ENCODE assay signal across 19 cellular contexts in the genomic region with DNA sequence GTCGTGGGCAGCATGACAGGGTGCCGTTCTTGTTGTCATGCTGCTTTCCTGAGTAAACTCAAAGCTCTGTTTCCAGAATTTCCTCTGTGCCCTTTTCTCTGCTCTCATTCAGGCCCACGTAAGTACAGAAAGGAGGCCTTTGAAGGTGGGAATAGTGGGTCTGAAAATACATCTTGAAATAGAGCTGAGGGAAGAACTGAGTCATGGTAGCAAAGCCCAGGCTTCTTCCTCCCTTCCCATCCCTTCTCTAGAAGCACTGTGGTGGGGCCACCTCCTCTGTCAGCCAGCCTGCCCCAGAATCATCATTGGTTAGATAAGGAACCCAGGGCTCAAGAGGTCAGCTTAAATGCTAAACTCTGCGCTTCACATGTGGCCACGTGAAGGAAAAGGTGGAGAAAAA. TPM values are rescaled to one million over a fixed set of nuclear protein-coding genes. Genes with fewer than 3 reads are reported as not detected.
DNase-seq lines count a peak whose midpoint lies in the region; ATAC-seq, FAIRE-seq and TF ChIP-seq lines count a peak whose summit lies in the region.
"Had no signal": no experiment of that assay in that cellular context is flagged by ENCODE, and none has a peak within 500 bp of the region (broad histone marks: within the 10 kb centered on the region; RNA-seq: fewer than 3 reads in every experiment).

No MANE protein-coding gene starts in this region.

- no peak overlapping the region for H3K4me2 ChIP-seq in HepG2 (ENCODE audit: low read depth, low read length)

- in situ Hi-C loops in brain microvascular endothelial cell (cut with HindIII; ENCODE audit: low pct_ligation_motif_present, low sequenced_read_pairs) (loop anchor here (25.0 kb wide), 2 partner anchors 110 to 210 kb away; partner anchors contain the start of genes GFOD2, RANBP10 and TSNAXIP1), HepG2 (cut with HindIII; ENCODE audit: extremely low pct_ligation_motif_present, low pct_unique_long_range_greater_than_20kb) (no loop called here)

- no peaks in the 10 kb centered on the region for H4K20me1 ChIP-seq in HepG2 (ENCODE audit: insufficient read depth, low read length)

- no peak for TF ChIP-seq EP300 in HepG2 (IDR thresholded peaks at IDR 0.05; ENCODE audit: low read depth in 2 of 2, low read length in 2 of 2)
- no peak for TF ChIP-seq EP300 in HepG2 (CRISPR knock-in tag; IDR thresholded peaks at IDR 0.05; ENCODE audit: borderline replicate concordance)

- no peaks in the 10 kb centered on the region for H3K79me2 ChIP-seq in HepG2 (ENCODE audit: insufficient read depth, low read length)

- 95% methylated on average over 5 of the region's 5 CpGs for WGBS in HepG2 (ENCODE audit: low lambda C conversion rate)

- no peaks in the 10 kb centered on the region for H3K9me3 ChIP-seq in HepG2 (ENCODE audit: low read length)
- H3K9me3 ChIP-seq: heart left ventricle, Peyer's patch, sigmoid colon had no signal

- no peak overlapping the region for H2AFZ ChIP-seq in HepG2 (ENCODE audit: low read length)

- intact Hi-C loops in HepG2 (cut with micrococcal nuclease; ENCODE audit: unreplicated experiment), result no loop called here

- H3K9me3 Mint-ChIP-seq in activated T-cell treated with anti-CD3 and anti-CD28 coated beads, Interleukin-2, amount 50 U/mL, for 24 hours, result no peaks in the 10 kb centered on the region
- H3K9me3 Mint-ChIP-seq in activated CD8-positive, alpha-beta T cell treated with anti-CD3 and anti-CD28 coated beads, Interleukin-2, amount 10 ng/mL, durations not matched to agents 7 days and 5 days (ENCODE audit: insufficient read depth), result no peaks in the 10 kb centered on the region

- DNase-seq in activated T-cell treated with anti-CD3 and anti-CD28 coated beads, Interleukin-2, amount 50 U/mL, for 24 hours, result no peak
- DNase-seq in activated T-cell treated with anti-CD3 and anti-CD28 coated beads, Interleukin-2, amount 50 U/mL, for 48 hours, result no peak
- no peak for DNase-seq in activated CD8-positive, alpha-beta T cell treated with anti-CD3 and anti-CD28 coated beads, Interleukin-2, amount 10 ng/mL, durations not matched to agents 7 days and 5 days
- DNase-seq in substantia nigra (lab: John Stamatoyannopoulos, UW) (no peak), brain microvascular endothelial cell (no peak), HepG2 (ENCODE audit: low spot score) (no peak), ecto neural progenitor cell (ENCODE audit: low spot score) (no peak)
- DNase-seq: H7; heart left ventricle; NCI-H748 treated with DMSO at 0.1 percent for 48 hours; Peyer's patch; sigmoid colon; stimulated activated CD4-positive, alpha-beta T cell treated with anti-CD3 and anti-CD28 coated beads, Interleukin-4, amount 100 ng/mL, for 24 hours; WERI-Rb-1 had no signal

- H3K4me3 ChIP-seq in brain microvascular endothelial cell (ENCODE audit: low read depth, low read length) (no peak overlapping the region), HepG2 (replicated peaks in 1 of 3; ENCODE audit: insufficient read depth in 1 of 3, low read depth in 2 of 3, low read length in 3 of 3) (no peak overlapping the region)
- H3K4me3 ChIP-seq: heart left ventricle, Peyer's patch, sigmoid colon had no signal

- TF ChIP-seq CTCF in brain microvascular endothelial cell (IDR thresholded peaks at IDR 0.05; ENCODE audit: low read depth, low read length, missing control alignments) (no peak), HepG2 (CRISPR knock-in tag; IDR thresholded peaks at IDR 0.05) (no peak)

- H3K9ac ChIP-seq in HepG2 (ENCODE audit: insufficient read depth, low read depth, low read length), result no peak overlapping the region

- H3K27ac ChIP-seq in layer of hippocampus (ENCODE audit: low read depth, low read length) (peak overlapping the region; percentile 32), substantia nigra (ENCODE audit: low read depth, low read length, poor library complexity, severe bottlenecking) (peak overlapping the region; percentile 46), brain microvascular endothelial cell (no peak overlapping the region), HepG2 (ENCODE audit: extremely low read length, insufficient read depth, low read length) (no peak overlapping the region)
- H3K27ac ChIP-seq: Peyer's patch, sigmoid colon, WERI-Rb-1 had no signal

- BruUV-seq in HepG2 (replicated peaks; lab: Mats Ljungman, UMichigan), result no TSS peak

- no peak for TF ChIP-seq POLR2A in HepG2 (IDR thresholded peaks at IDR 0.05; ENCODE audit: insufficient read depth in 1 of 2, low read depth in 2 of 2, low read length in 2 of 2)

- no peaks in the 10 kb centered on the region for H3K36me3 ChIP-seq in brain microvascular endothelial cell (replicated peaks)
- peaks cover 24% of the 10 kb centered on the region in 2 experiments for H3K36me3 ChIP-seq in HepG2 (replicated peaks in 1 of 2; ENCODE audit: control insufficient read depth in 1 of 2, insufficient read depth in 2 of 2, low read length in 2 of 2)

- ATAC-seq in activated CD8-positive, alpha-beta T cell treated with anti-CD3 and anti-CD28 coated beads, Interleukin-2, amount 10 ng/mL, durations not matched to agents 7 days and 5 days, result no peak
- ATAC-seq in HepG2, result no peak

- H3K4me1 ChIP-seq in HepG2 (ENCODE audit: insufficient read depth, low read length), result peaks cover 7% of the 10 kb centered on the region; the same call in 1 of the 2 replicates

- H3K4me3 Mint-ChIP-seq in activated T-cell treated with anti-CD3 and anti-CD28 coated beads, Interleukin-2, amount 50 U/mL, for 24 hours, result peak overlapping the region; percentile 11
- no peak overlapping the region for H3K4me3 Mint-ChIP-seq in activated CD8-positive, alpha-beta T cell treated with anti-CD3 and anti-CD28 coated beads, Interleukin-2, amount 10 ng/mL, durations not matched to agents 7 days and 5 days

- CTCF ChIA-PET in activated CD8-positive, alpha-beta T cell treated with anti-CD3 and anti-CD28 coated beads, Interleukin-2, amount 10 ng/mL, durations not matched to agents 7 days and 5 days (lab: Charles Lee), result interaction anchor here (1.0 to 2.6 kb wide), 5 partner anchors 12 to 401 kb away, joined by 3 to 13 read pairs (median 4); no protein-coding TSS in a partner anchor
- CTCF ChIA-PET in HepG2 (lab: Yijun Ruan, JAX; ENCODE audit: low intra/inter-chr PET ratio, low total read pairs), result no interaction called here

- no peaks in the 10 kb centered on the region for H3K27me3 Mint-ChIP-seq in activated T-cell treated with anti-CD3 and anti-CD28 coated beads, Interleukin-2, amount 50 U/mL, for 24 hours
- no peaks in the 10 kb centered on the region for H3K27me3 Mint-ChIP-seq in activated CD8-positive, alpha-beta T cell treated with anti-CD3 and anti-CD28 coated beads, Interleukin-2, amount 10 ng/mL, durations not matched to agents 7 days and 5 days (ENCODE audit: low read depth)

- no peaks in the 10 kb centered on the region for H3K27me3 ChIP-seq in layer of hippocampus (ENCODE audit: control insufficient read depth, insufficient read depth, low read length)
- H3K27me3 ChIP-seq in brain microvascular endothelial cell (replicated peaks), result no peaks in the 10 kb centered on the region
- no peaks in the 10 kb centered on the region for H3K27me3 ChIP-seq in HepG2 (ENCODE audit: control insufficient read depth in 1 of 2, insufficient read depth in 2 of 2, low read length in 2 of 2)
- H3K27me3 ChIP-seq: heart left ventricle, Peyer's patch, sigmoid colon had no signal

- H3K4me1 Mint-ChIP-seq in activated T-cell treated with anti-CD3 and anti-CD28 coated beads, Interleukin-2, amount 50 U/mL, for 24 hours (ENCODE audit: low read depth), result peaks cover 38% of the 10 kb centered on the region
- H3K4me1 Mint-ChIP-seq in activated CD8-positive, alpha-beta T cell treated with anti-CD3 and anti-CD28 coated beads, Interleukin-2, amount 10 ng/mL, durations not matched to agents 7 days and 5 days (ENCODE audit: low read depth), result peaks cover 19% of the 10 kb centered on the region

- no peak for FAIRE-seq in HepG2 (lab: Jason Lieb, UNC)
- FAIRE-seq: GM12891 had no signal

- peaks cover 23% of the 10 kb centered on the region for H3K36me3 Mint-ChIP-seq in activated T-cell treated with anti-CD3 and anti-CD28 coated beads, Interleukin-2, amount 50 U/mL, for 24 hours (ENCODE audit: low read depth)
- no peaks in the 10 kb centered on the region for H3K36me3 Mint-ChIP-seq in activated CD8-positive, alpha-beta T cell treated with anti-CD3 and anti-CD28 coated beads, Interleukin-2, amount 10 ng/mL, durations not matched to agents 7 days and 5 days (ENCODE audit: low read depth)

- H3K27ac Mint-ChIP-seq in activated T-cell treated with anti-CD3 and anti-CD28 coated beads, Interleukin-2, amount 50 U/mL, for 24 hours, result peak overlapping the region; percentile 91
- peak overlapping the region; percentile 44 for H3K27ac Mint-ChIP-seq in activated CD8-positive, alpha-beta T cell treated with anti-CD3 and anti-CD28 coated beads, Interleukin-2, amount 10 ng/mL, durations not matched to agents 7 days and 5 days

- TF ChIP-seq RAD21 in HepG2 (CRISPR knock-in tag; IDR thresholded peaks at IDR 0.05), result no peak

- POLR2A ChIA-PET in activated CD8-positive, alpha-beta T cell treated with anti-CD3 and anti-CD28 coated beads, Interleukin-2, amount 10 ng/mL, durations not matched to agents 7 days and 5 days (lab: Charles Lee), result interaction anchor here (1.2 to 4.6 kb wide), 2 partner anchors 9 to 14 kb away, joined by 3 to 19 read pairs; partner anchors contain the start of genes CTRL and PSMB10
- POLR2A ChIA-PET in HepG2 (lab: Yijun Ruan, JAX), result no interaction called here

RNA-seq across cellular contexts. Expression of gene CTRL, which starts 9.4 kb away (rescaled TPM):
- 1 to 10 TPM; 5.5 TPM for total RNA-seq in activated CD8-positive, alpha-beta T cell treated with anti-CD3 and anti-CD28 coated beads, Interleukin-2, amount 10 ng/mL, durations not matched to agents 7 days and 5 days
- 1.1 and 2.7 TPM in 2 replicates for total RNA-seq in HepG2 (2016; rRNA removed; fragmentation: Illumina TruSeq; extraction: Trizol)
- 1.7 and 2.0 TPM in 2 replicates for total RNA-seq in HepG2 (2016; cell fraction: cytosol; rRNA removed; fragmentation: Illumina TruSeq; extraction: Trizol; ENCODE audit: low read depth)
- 1.9 and 2.5 TPM in 2 replicates for total RNA-seq in HepG2 (2016; cell fraction: insoluble cytoplasmic fraction; rRNA removed; fragmentation: Illumina TruSeq; extraction: Trizol)
- 2.8 and 4.0 TPM in 2 replicates for total RNA-seq in HepG2 (2016; cell fraction: membrane; rRNA removed; fragmentation: Illumina TruSeq; extraction: Trizol)
- 2.4 and 3.4 TPM in 2 replicates for total RNA-seq in HepG2 (2016; cell fraction: nucleus; rRNA removed; fragmentation: Illumina TruSeq; extraction: Trizol)
- 1.7 and 1.9 TPM in 2 replicates for polyA plus RNA-seq in HepG2 (2011; rRNA removed)
- polyA plus RNA-seq in HepG2 (2011; cell fraction: cytosol; rRNA removed), result 0.82 and 1.1 TPM in 2 replicates
- polyA plus RNA-seq in HepG2 (2011; cell fraction: nucleus; rRNA removed), result 8.1 and 10.3 TPM in 2 replicates
- polyA plus RNA-seq in HepG2 (2012), result 0.86 and 2.7 TPM in 2 replicates
- polyA plus RNA-seq in HepG2 (2016; cell fraction: cytosol; fragmentation: Illumina TruSeq; extraction: Trizol; ENCODE audit: low read depth), result 2.1 and 2.2 TPM in 2 replicates
- 0.96 and 3.6 TPM in 2 replicates for polyA plus RNA-seq in HepG2 (2016; cell fraction: insoluble cytoplasmic fraction; fragmentation: Illumina TruSeq; extraction: Trizol; ENCODE audit: low read depth)
- polyA plus RNA-seq in HepG2 (2016; cell fraction: membrane; fragmentation: Illumina TruSeq; extraction: Trizol; ENCODE audit: low read depth), result 1.7 and 2.4 TPM in 2 replicates
- polyA plus RNA-seq in HepG2 (2016; cell fraction: nucleus; fragmentation: Illumina TruSeq; extraction: Trizol; ENCODE audit: insufficient read depth, low read depth), result 6.3 and 7.8 TPM in 2 replicates
- 1.8 and 2.2 TPM in 2 replicates for polyA minus RNA-seq in HepG2 (2011; rRNA and poly(A)+ RNA removed; ENCODE audit: low replicate concordance)
- polyA minus RNA-seq in HepG2 (2011; cell fraction: cytosol; rRNA and poly(A)+ RNA removed), result not detected in 2 replicates
- polyA minus RNA-seq in HepG2 (2011; cell fraction: nucleus; rRNA and poly(A)+ RNA removed), result 0.90 and 2.0 TPM in 2 replicates
- total RNA-seq: G401, urinary bladder had no signal

RNA-seq across cellular contexts. Expression of gene PSMB10, which starts 14.4 kb away (rescaled TPM):
- total RNA-seq in activated CD8-positive, alpha-beta T cell treated with anti-CD3 and anti-CD28 coated beads, Interleukin-2, amount 10 ng/mL, durations not matched to agents 7 days and 5 days, result 100 to 1,000 TPM; 257 to 275 TPM
- total RNA-seq in HepG2 (2016; rRNA removed; fragmentation: Illumina TruSeq; extraction: Trizol), result 65.9 and 71.3 TPM in 2 replicates
- 135 and 146 TPM in 2 replicates for total RNA-seq in HepG2 (2016; cell fraction: cytosol; rRNA removed; fragmentation: Illumina TruSeq; extraction: Trizol; ENCODE audit: low read depth)
- total RNA-seq in HepG2 (2016; cell fraction: insoluble cytoplasmic fraction; rRNA removed; fragmentation: Illumina TruSeq; extraction: Trizol), result 68.9 and 72.1 TPM in 2 replicates
- total RNA-seq in HepG2 (2016; cell fraction: membrane; rRNA removed; fragmentation: Illumina TruSeq; extraction: Trizol), result 107 and 122 TPM in 2 replicates
- total RNA-seq in HepG2 (2016; cell fraction: nucleus; rRNA removed; fragmentation: Illumina TruSeq; extraction: Trizol), result 28.4 and 28.5 TPM in 2 replicates
- 12.7 and 17.8 TPM in 2 replicates for polyA plus RNA-seq in HepG2 (2011; rRNA removed)
- polyA plus RNA-seq in HepG2 (2011; cell fraction: cytosol; rRNA removed), result 15.3 and 32.0 TPM in 2 replicates
- polyA plus RNA-seq in HepG2 (2011; cell fraction: nucleus; rRNA removed), result 23.8 and 27.0 TPM in 2 replicates
- polyA plus RNA-seq in HepG2 (2012), result 20.6 and 20.8 TPM in 2 replicates
- 128 and 158 TPM in 2 replicates for polyA plus RNA-seq in HepG2 (2016; cell fraction: cytosol; fragmentation: Illumina TruSeq; extraction: Trizol; ENCODE audit: low read depth)
- 65.0 and 66.8 TPM in 2 replicates for polyA plus RNA-seq in HepG2 (2016; cell fraction: insoluble cytoplasmic fraction; fragmentation: Illumina TruSeq; extraction: Trizol; ENCODE audit: low read depth)
- 86.7 and 90.6 TPM in 2 replicates for polyA plus RNA-seq in HepG2 (2016; cell fraction: membrane; fragmentation: Illumina TruSeq; extraction: Trizol; ENCODE audit: low read depth)
- polyA plus RNA-seq in HepG2 (2016; cell fraction: nucleus; fragmentation: Illumina TruSeq; extraction: Trizol; ENCODE audit: insufficient read depth, low read depth), result 32.5 and 33.1 TPM in 2 replicates
- 16.1 and 17.6 TPM in 2 replicates for polyA minus RNA-seq in HepG2 (2011; rRNA and poly(A)+ RNA removed; ENCODE audit: low replicate concordance)
- 5.4 and 12.7 TPM in 2 replicates for polyA minus RNA-seq in HepG2 (2011; cell fraction: cytosol; rRNA and poly(A)+ RNA removed)
- polyA minus RNA-seq in HepG2 (2011; cell fraction: nucleus; rRNA and poly(A)+ RNA removed), result 7.2 and 9.8 TPM in 2 replicates

RNA-seq across cellular contexts. Expression of gene LCAT, which starts 21.7 kb away (rescaled TPM):
- total RNA-seq in activated CD8-positive, alpha-beta T cell treated with anti-CD3 and anti-CD28 coated beads, Interleukin-2, amount 10 ng/mL, durations not matched to agents 7 days and 5 days, result 10 to 100 TPM; 22.4 to 23.1 TPM
- 13.2 and 36.1 TPM in 2 replicates for total RNA-seq in HepG2 (2016; rRNA removed; fragmentation: Illumina TruSeq; extraction: Trizol)
- 21.4 and 35.2 TPM in 2 replicates for total RNA-seq in HepG2 (2016; cell fraction: cytosol; rRNA removed; fragmentation: Illumina TruSeq; extraction: Trizol; ENCODE audit: low read depth)
- total RNA-seq in HepG2 (2016; cell fraction: insoluble cytoplasmic fraction; rRNA removed; fragmentation: Illumina TruSeq; extraction: Trizol), result 15.3 and 43.4 TPM in 2 replicates
- total RNA-seq in HepG2 (2016; cell fraction: membrane; rRNA removed; fragmentation: Illumina TruSeq; extraction: Trizol), result 28.1 and 30.3 TPM in 2 replicates
- total RNA-seq in HepG2 (2016; cell fraction: nucleus; rRNA removed; fragmentation: Illumina TruSeq; extraction: Trizol), result 38.4 and 54.9 TPM in 2 replicates
- 38.9 and 46.0 TPM in 2 replicates for polyA plus RNA-seq in HepG2 (2011; rRNA removed)
- 19.5 and 23.4 TPM in 2 replicates for polyA plus RNA-seq in HepG2 (2011; cell fraction: cytosol; rRNA removed)
- 217 and 291 TPM in 2 replicates for polyA plus RNA-seq in HepG2 (2011; cell fraction: nucleus; rRNA removed)
- polyA plus RNA-seq in HepG2 (2012), result 56.2 and 59.4 TPM in 2 replicates
- 28.0 and 29.1 TPM in 2 replicates for polyA plus RNA-seq in HepG2 (2016; cell fraction: cytosol; fragmentation: Illumina TruSeq; extraction: Trizol; ENCODE audit: low read depth)
- polyA plus RNA-seq in HepG2 (2016; cell fraction: insoluble cytoplasmic fraction; fragmentation: Illumina TruSeq; extraction: Trizol; ENCODE audit: low read depth), result 16.8 and 22.2 TPM in 2 replicates
- polyA plus RNA-seq in HepG2 (2016; cell fraction: membrane; fragmentation: Illumina TruSeq; extraction: Trizol; ENCODE audit: low read depth), result 27.6 and 33.3 TPM in 2 replicates
- polyA plus RNA-seq in HepG2 (2016; cell fraction: nucleus; fragmentation: Illumina TruSeq; extraction: Trizol; ENCODE audit: insufficient read depth, low read depth), result 213 and 231 TPM in 2 replicates
- polyA minus RNA-seq in HepG2 (2011; rRNA and poly(A)+ RNA removed; ENCODE audit: low replicate concordance), result 3.9 and 39.1 TPM in 2 replicates
- 12.8 and 12.9 TPM in 2 replicates for polyA minus RNA-seq in HepG2 (2011; cell fraction: cytosol; rRNA and poly(A)+ RNA removed)
- polyA minus RNA-seq in HepG2 (2011; cell fraction: nucleus; rRNA and poly(A)+ RNA removed), result 24.2 and 31.6 TPM in 2 replicates

RNA-seq across cellular contexts. Expression of gene PSKH1, which starts 29.2 kb away (rescaled TPM):
- 10 to 100 TPM; 20.0 to 22.8 TPM for total RNA-seq in activated CD8-positive, alpha-beta T cell treated with anti-CD3 and anti-CD28 coated beads, Interleukin-2, amount 10 ng/mL, durations not matched to agents 7 days and 5 days
- 8.4 and 12.9 TPM in 2 replicates for total RNA-seq in HepG2 (2016; rRNA removed; fragmentation: Illumina TruSeq; extraction: Trizol)
- 19.3 and 21.7 TPM in 2 replicates for total RNA-seq in HepG2 (2016; cell fraction: cytosol; rRNA removed; fragmentation: Illumina TruSeq; extraction: Trizol; ENCODE audit: low read depth)
- total RNA-seq in HepG2 (2016; cell fraction: insoluble cytoplasmic fraction; rRNA removed; fragmentation: Illumina TruSeq; extraction: Trizol), result 11.2 and 11.8 TPM in 2 replicates
- 29.0 and 30.2 TPM in 2 replicates for total RNA-seq in HepG2 (2016; cell fraction: membrane; rRNA removed; fragmentation: Illumina TruSeq; extraction: Trizol)
- total RNA-seq in HepG2 (2016; cell fraction: nucleus; rRNA removed; fragmentation: Illumina TruSeq; extraction: Trizol), result 10.0 and 11.3 TPM in 2 replicates
- polyA plus RNA-seq in HepG2 (2011; rRNA removed), result 19.1 and 45.7 TPM in 2 replicates
- polyA plus RNA-seq in HepG2 (2011; cell fraction: cytosol; rRNA removed), result 25.6 and 28.0 TPM in 2 replicates
- polyA plus RNA-seq in HepG2 (2011; cell fraction: nucleus; rRNA removed), result 28.8 and 29.7 TPM in 2 replicates
- 18.9 and 23.9 TPM in 2 replicates for polyA plus RNA-seq in HepG2 (2012)
- 17.3 and 28.4 TPM in 2 replicates for polyA plus RNA-seq in HepG2 (2016; cell fraction: cytosol; fragmentation: Illumina TruSeq; extraction: Trizol; ENCODE audit: low read depth)
- 25.1 and 27.8 TPM in 2 replicates for polyA plus RNA-seq in HepG2 (2016; cell fraction: insoluble cytoplasmic fraction; fragmentation: Illumina TruSeq; extraction: Trizol; ENCODE audit: low read depth)
- polyA plus RNA-seq in HepG2 (2016; cell fraction: membrane; fragmentation: Illumina TruSeq; extraction: Trizol; ENCODE audit: low read depth), result 46.7 and 49.0 TPM in 2 replicates
- polyA plus RNA-seq in HepG2 (2016; cell fraction: nucleus; fragmentation: Illumina TruSeq; extraction: Trizol; ENCODE audit: insufficient read depth, low read depth), result 19.1 and 27.5 TPM in 2 replicates
- 49.1 and 87.7 TPM in 2 replicates for polyA minus RNA-seq in HepG2 (2011; rRNA and poly(A)+ RNA removed; ENCODE audit: low replicate concordance)
- polyA minus RNA-seq in HepG2 (2011; cell fraction: cytosol; rRNA and poly(A)+ RNA removed), result 17.5 and 18.7 TPM in 2 replicates
- polyA minus RNA-seq in HepG2 (2011; cell fraction: nucleus; rRNA and poly(A)+ RNA removed), result 16.0 and 20.4 TPM in 2 replicates

RNA-seq across cellular contexts. Expression of gene NRN1L, which starts 37.5 kb away (rescaled TPM):
- total RNA-seq in activated CD8-positive, alpha-beta T cell treated with anti-CD3 and anti-CD28 coated beads, Interleukin-2, amount 10 ng/mL, durations not matched to agents 7 days and 5 days, result 1 to 10 TPM; 1.2 to 1.4 TPM
- 0.53 TPM in 1 of 2 replicates, not detected in the other for total RNA-seq in HepG2 (2016; rRNA removed; fragmentation: Illumina TruSeq; extraction: Trizol)
- not detected in 2 replicates for total RNA-seq in HepG2 (2016; cell fraction: cytosol; rRNA removed; fragmentation: Illumina TruSeq; extraction: Trizol; ENCODE audit: low read depth)
- total RNA-seq in HepG2 (2016; cell fraction: insoluble cytoplasmic fraction; rRNA removed; fragmentation: Illumina TruSeq; extraction: Trizol), result 0.24 TPM in 1 of 2 replicates, not detected in the other
- total RNA-seq in HepG2 (2016; cell fraction: membrane; rRNA removed; fragmentation: Illumina TruSeq; extraction: Trizol), result 0.38 TPM in 1 of 2 replicates, not detected in the other
- not detected in 2 replicates for total RNA-seq in HepG2 (2016; cell fraction: nucleus; rRNA removed; fragmentation: Illumina TruSeq; extraction: Trizol)
- 1.2 and 1.3 TPM in 2 replicates for polyA plus RNA-seq in HepG2 (2011; rRNA removed)
- 0.33 and 0.93 TPM in 2 replicates for polyA plus RNA-seq in HepG2 (2011; cell fraction: cytosol; rRNA removed)
- 11.7 and 16.3 TPM in 2 replicates for polyA plus RNA-seq in HepG2 (2011; cell fraction: nucleus; rRNA removed)
- 0.90 and 2.0 TPM in 2 replicates for polyA plus RNA-seq in HepG2 (2012)
- polyA plus RNA-seq in HepG2 (2016; cell fraction: cytosol; fragmentation: Illumina TruSeq; extraction: Trizol; ENCODE audit: low read depth), result 0.19 TPM in 1 of 2 replicates, not detected in the other
- not detected in 2 replicates for polyA plus RNA-seq in HepG2 (2016; cell fraction: insoluble cytoplasmic fraction; fragmentation: Illumina TruSeq; extraction: Trizol; ENCODE audit: low read depth)
- not detected in 2 replicates for polyA plus RNA-seq in HepG2 (2016; cell fraction: membrane; fragmentation: Illumina TruSeq; extraction: Trizol; ENCODE audit: low read depth)
- polyA plus RNA-seq in HepG2 (2016; cell fraction: nucleus; fragmentation: Illumina TruSeq; extraction: Trizol; ENCODE audit: insufficient read depth, low read depth), result 1.4 and 1.9 TPM in 2 replicates
- 0.86 TPM in 1 of 2 replicates, not detected in the other for polyA minus RNA-seq in HepG2 (2011; rRNA and poly(A)+ RNA removed; ENCODE audit: low replicate concordance)
- not detected in 2 replicates for polyA minus RNA-seq in HepG2 (2011; cell fraction: cytosol; rRNA and poly(A)+ RNA removed)
- not detected in 2 replicates for polyA minus RNA-seq in HepG2 (2011; cell fraction: nucleus; rRNA and poly(A)+ RNA removed)
- total RNA-seq: G401, osteoblast, sigmoid colon, urinary bladder had no signal

Comparison
In these comparisons a context has a peak if more than half of its experiments do, and no peak if none do; other contexts are left out.
1. H3K27ac ChIP-seq: peak in layer of hippocampus (single experiment) and substantia nigra (single experiment); none in brain microvascular endothelial cell (single experiment) and HepG2 (single experiment).